ENCODE assay signal across 9 cellular contexts in genomic region chrX:139559383-139560042, GRCh38. TPM values are rescaled to one million over a fixed set of nuclear protein-coding genes. Genes with fewer than 3 reads are reported as not detected.
A peak's percentile ranks its signal among the peaks of the same experiment; 100 is the strongest.
DNase-seq lines count a peak whose midpoint lies in the region; ATAC-seq and TF ChIP-seq lines count a peak whose summit lies in the region.
"Had no signal": no experiment of that assay in that cellular context is flagged by ENCODE, and none has a peak within 500 bp of the region (broad histone marks: within the 10 kb centered on the region; RNA-seq: fewer than 3 reads in every experiment).

No MANE protein-coding gene starts in this region.

- H3K4me3 Mint-ChIP-seq in CD4-positive, alpha-beta T cell, result no peak overlapping the region

- DNase-seq in Right ventricle myocardium superior, result no peak
- no peak for DNase-seq in cardiac septum (ENCODE audit: low spot score)
- peak; percentile 65 for DNase-seq in GM23248
- peak; percentile 43 for DNase-seq in LNCaP clone FGC (ENCODE audit: low read depth)
- peak; percentile 27 for DNase-seq in WERI-Rb-1
- peak; percentile 57 for DNase-seq in inferior parietal cortex (ENCODE audit: extremely low spot score)
- peak; percentile 69 for DNase-seq in testis
- no peak for DNase-seq in CD4-positive, alpha-beta T cell

- POLR2A ChIA-PET in CD4-positive, alpha-beta T cell (lab: Charles Lee), result no interaction called here

- H3K4me2 ChIP-seq in GM23248 (ENCODE audit: unreplicated experiment), result no peak overlapping the region

- H3K9me2 ChIP-seq in GM23248 (ENCODE audit: insufficient read depth), result no peaks in the 10 kb centered on the region

- no peak overlapping the region for H2AFZ ChIP-seq in GM23248

- no peak overlapping the region for H3K9ac ChIP-seq in GM23248

- TF ChIP-seq CTCF in LNCaP clone FGC (IDR thresholded peaks at IDR 0.05; ENCODE audit: control insufficient read depth, extremely low read depth, insufficient read depth) (peak; percentile 59), WERI-Rb-1 (IDR thresholded peaks at IDR 0.05; ENCODE audit: low read depth, low read length) (peak; percentile 46), testis (IDR thresholded peaks at IDR 0.05) (peak; percentile 23 to 50 (median 24))
- no peak for TF ChIP-seq CTCF in CD4-positive, alpha-beta T cell (IDR thresholded peaks at IDR 0.05)

- in situ Hi-C loops in GM23248 (cut with MboI), result loop anchor here (25.0 kb wide), 2 partner anchors 722 to 797 kb away; no protein-coding TSS in a partner anchor

- peak; percentile 45 for ATAC-seq in Right ventricle myocardium superior (ENCODE audit: poor library complexity)
- no peak for ATAC-seq in CD4-positive, alpha-beta T cell (ENCODE audit: poor library complexity)

- CTCF ChIA-PET in CD4-positive, alpha-beta T cell (lab: Charles Lee), result no interaction called here

- H3K36me3 ChIP-seq in GM23248 (ENCODE audit: low read depth) (no peaks in the 10 kb centered on the region), WERI-Rb-1 (no peaks in the 10 kb centered on the region), testis (ENCODE audit: low read depth, missing control alignments) (no peaks in the 10 kb centered on the region)

- peaks cover 4% of the 10 kb centered on the region for H3K27me3 Mint-ChIP-seq in CD4-positive, alpha-beta T cell

- H3K36me3 Mint-ChIP-seq in CD4-positive, alpha-beta T cell (ENCODE audit: low read depth), result no peaks in the 10 kb centered on the region

- H3K4me1 ChIP-seq in GM23248 (ENCODE audit: insufficient read depth) (peaks cover 7% of the 10 kb centered on the region), testis (no peaks in the 10 kb centered on the region)

- H3K27ac ChIP-seq in GM23248, result no peak overlapping the region
- no peak overlapping the region for H3K27ac ChIP-seq in WERI-Rb-1
- H3K27ac ChIP-seq in testis, result no peak overlapping the region
- H3K27ac ChIP-seq in CD4-positive, alpha-beta T cell (ENCODE audit: low read depth, low read length), result no peak overlapping the region

- no peak for TF ChIP-seq POLR2A in testis (IDR thresholded peaks at IDR 0.05)

- no peaks in the 10 kb centered on the region for H3F3A ChIP-seq in GM23248 (ENCODE audit: insufficient read depth)

- WGBS in GM23248 (ENCODE audit: low coverage in 1 of 2, low lambda C conversion rate in 2 of 2, missing lambda C conversion rate in 2 of 2), 2 experiments, result 23 to 27% methylated on average over 9 of the region's 9 CpGs
- WGBS in testis, 2 donors, result 40 to 66% methylated on average over 8 to 9 of the region's 9 CpGs

- H3K27me3 ChIP-seq in GM23248 (replicated peaks; ENCODE audit: insufficient read depth) (no peaks in the 10 kb centered on the region), WERI-Rb-1 (ENCODE audit: insufficient read depth, low read depth, severe bottlenecking) (peaks cover 62% of the 10 kb centered on the region), testis (no peaks in the 10 kb centered on the region)
- peaks cover 4% of the 10 kb centered on the region for H3K27me3 ChIP-seq in CD4-positive, alpha-beta T cell (ENCODE audit: control insufficient read depth, insufficient read depth, low read length)

- no peaks in the 10 kb centered on the region for H4K20me1 ChIP-seq in GM23248 (ENCODE audit: insufficient read depth)

- H3K79me2 ChIP-seq in GM23248 (ENCODE audit: insufficient read depth), result no peaks in the 10 kb centered on the region

- no peak overlapping the region for H3K4me3 ChIP-seq in GM23248
- H3K4me3 ChIP-seq in LNCaP clone FGC (ENCODE audit: low read depth, low read length), result no peak overlapping the region
- H3K4me3 ChIP-seq in WERI-Rb-1 (ENCODE audit: low read depth, low read length), result no peak overlapping the region
- H3K4me3 ChIP-seq in testis, result no peak overlapping the region

- H3K9me3 ChIP-seq in GM23248 (ENCODE audit: low read depth) (no peaks in the 10 kb centered on the region), WERI-Rb-1 (ENCODE audit: severe bottlenecking) (no peaks in the 10 kb centered on the region), testis (no peaks in the 10 kb centered on the region)
- H3K9me3 ChIP-seq in CD4-positive, alpha-beta T cell (ENCODE audit: control insufficient read depth, low read length), result no peaks in the 10 kb centered on the region

- peaks cover 5% of the 10 kb centered on the region for H3K4me1 Mint-ChIP-seq in CD4-positive, alpha-beta T cell (ENCODE audit: low read depth)

- intact Hi-C loops in Right ventricle myocardium superior (cut with DNase I) (loop anchor here (5.0 kb wide), 1 partner anchor 782 kb away; no protein-coding TSS in a partner anchor), cardiac septum (cut with DNase I) (loop anchor here (5.0 kb wide), 1 partner anchor 787 kb away; no protein-coding TSS in a partner anchor), testis (cut with DNase I; ENCODE audit: low total_unique reads) (no loop called here)
- intact Hi-C loops in CD4-positive, alpha-beta T cell (cut with DNase I, micrococcal nuclease), result no loop called here

- no peak overlapping the region for H3K27ac Mint-ChIP-seq in CD4-positive, alpha-beta T cell

- no peaks in the 10 kb centered on the region for H3K9me3 Mint-ChIP-seq in CD4-positive, alpha-beta T cell

RNA-seq across cellular contexts. Expression of gene F9, which starts 29.0 kb away (rescaled TPM):
- total RNA-seq in Right ventricle myocardium superior (not detected), cardiac septum (not detected), testis (under 1 TPM in 1 of 2 donors, not detected in 1; 0.06 TPM)
- total RNA-seq in GM23248 (2014; rRNA removed; shearing (Covaris generic)), result not detected in 2 replicates
- polyA plus RNA-seq in GM23248 (2016; fragmentation: Nextera tagmentation; extraction: Ambion mirVana) (not detected in 2 replicates), testis (ENCODE audit: insufficient read depth, low read depth, low replicate concordance) (not detected)
- not detected for total RNA-seq in CD4-positive, alpha-beta T cell
- polyA plus RNA-seq: thymus had no signal

Comparison
In these comparisons a context has a peak if more than half of its experiments do, and no peak if none do; other contexts are left out.
1. DNase-seq: peak in GM23248 (single experiment), LNCaP clone FGC (single experiment), WERI-Rb-1 (single experiment), inferior parietal cortex (single experiment) and testis (single experiment); none in Right ventricle myocardium superior (single experiment), cardiac septum (single experiment) and CD4-positive, alpha-beta T cell (0 of 10).
2. intact Hi-C loops: an anchor here in Right ventricle myocardium superior (5.0 kb wide) and cardiac septum (5.0 kb wide); none called in testis and CD4-positive, alpha-beta T cell.